In genomic region chr11:118924591-118925585, GRCh38 we compare ENCODE assay signal across 8 cellular contexts. TPM values are rescaled to one million over a fixed set of nuclear protein-coding genes. Genes with fewer than 3 reads are reported as not detected.
DNase-seq lines count a peak whose midpoint lies in the region; ATAC-seq, FAIRE-seq and TF ChIP-seq lines count a peak whose summit lies in the region.

No MANE protein-coding gene starts in this region.

- H3K79me2 ChIP-seq in HepG2 (ENCODE audit: insufficient read depth, low read length) = peaks cover 40% of the 10 kb centered on the region

- peak; percentile 81 for FAIRE-seq in GM12891 (lab: Jason Lieb, UNC)
- FAIRE-seq in HepG2 (lab: Jason Lieb, UNC) = peak; percentile 8

- H3K4me3 ChIP-seq in AG04449 (ENCODE audit: low read depth, low read length) (peak overlapping the region; percentile 100), HepG2 (replicated peaks in 1 of 3; ENCODE audit: insufficient read depth in 1 of 3, low read depth in 2 of 3, low read length in 3 of 3) (peak overlapping the region; percentile 87 to 97 (median 90)), stomach (peak overlapping the region; percentile 89 to 97 (median 90))

- TF ChIP-seq EP300 in HepG2 (IDR thresholded peaks at IDR 0.05; ENCODE audit: low read depth in 2 of 2, low read length in 2 of 2) = 0 out of 4 replicates have a peak, but pooled peaks of 1 of the 2 experiments have one; percentile 8
- no peak for TF ChIP-seq EP300 in HepG2 (CRISPR knock-in tag; IDR thresholded peaks at IDR 0.05; ENCODE audit: borderline replicate concordance)
- no peak for TF ChIP-seq EP300 in stomach (IDR thresholded peaks at IDR 0.05)

- H3K4me1 ChIP-seq in HepG2 (ENCODE audit: insufficient read depth, low read length) (peaks cover 69% of the 10 kb centered on the region), stomach (peaks cover 55 to 81% (median 75%) of the 10 kb centered on the region in 4 donors)

- no peak for TF ChIP-seq POLR2A in GM12891 (IDR thresholded peaks at IDR 0.05; ENCODE audit: low read depth, low read length)
- no peak for TF ChIP-seq POLR2A in HepG2 (IDR thresholded peaks at IDR 0.05; ENCODE audit: insufficient read depth in 1 of 2, low read depth in 2 of 2, low read length in 2 of 2)
- no peak for TF ChIP-seq POLR2A in stomach (IDR thresholded peaks at IDR 0.05)

- TF ChIP-seq RAD21 in HepG2 (CRISPR knock-in tag; IDR thresholded peaks at IDR 0.05) = no peak

- H3K27me3 ChIP-seq in HepG2 (ENCODE audit: control insufficient read depth in 1 of 2, insufficient read depth in 2 of 2, low read length in 2 of 2) = no peaks in the 10 kb centered on the region; a peak in 1 of 5 replicates
- H3K27me3 ChIP-seq in stomach = no peaks in the 10 kb centered on the region

- TF ChIP-seq CTCF in AG04449 (IDR thresholded peaks at IDR 0.05; ENCODE audit: insufficient read depth, low read length, missing control alignments) (no peak), HepG2 (CRISPR knock-in tag; IDR thresholded peaks at IDR 0.05) (no peak; the same call in 1 of the 2 replicates), stomach (IDR thresholded peaks at IDR 0.05) (no peak)

- H3K4me1 Mint-ChIP-seq in central memory CD8-positive, alpha-beta T cell = peaks cover 66% of the 10 kb centered on the region

- peak overlapping the region; percentile 84 for H3K4me3 Mint-ChIP-seq in central memory CD8-positive, alpha-beta T cell

- CTCF ChIA-PET in AG04449 (lab: Yijun Ruan, JAX) = interaction anchor here (0.9 to 10.4 kb wide), 9 partner anchors 9 to 162 kb away, joined by 3 to 108 read pairs (median 3); partner anchors contain the start of gene DDX6
- CTCF ChIA-PET in HepG2 (lab: Yijun Ruan, JAX; ENCODE audit: low intra/inter-chr PET ratio, low total read pairs) = interaction anchor here (9.8 kb wide), 1 partner anchor 17 kb away, joined by 188 read pairs; no protein-coding TSS in a partner anchor

- H3K27ac Mint-ChIP-seq in central memory CD8-positive, alpha-beta T cell (ENCODE audit: low read depth) = peak overlapping the region; percentile 97

- H3K9ac ChIP-seq in HepG2 (ENCODE audit: insufficient read depth, low read depth, low read length) = peak overlapping the region; percentile 75

- no peak for ATAC-seq in central memory CD8-positive, alpha-beta T cell (replicated peaks; ENCODE audit: extremely low read depth, poor library complexity, severe bottlenecking)
- ATAC-seq in HepG2 (peak; percentile 13; the same call in 2 of the 3 replicates), HG02852 (IDR thresholded peaks at IDR 0.05; ENCODE audit: unreplicated experiment) (no peak)

- in situ Hi-C loops in SK-MEL-5 (cut with HindIII; ENCODE audit: low pct_unique_long_range_greater_than_20kb, low sequenced_read_pairs) = no loop called here
- in situ Hi-C loops in HepG2 (cut with HindIII; ENCODE audit: extremely low pct_ligation_motif_present, low pct_unique_long_range_greater_than_20kb) = no loop called here

- H3K9me3 ChIP-seq in HepG2 (ENCODE audit: low read length) (no peaks in the 10 kb centered on the region), stomach (no peaks in the 10 kb centered on the region)

- intact Hi-C loops in HepG2 (cut with micrococcal nuclease; ENCODE audit: unreplicated experiment) = no loop called here
- intact Hi-C loops in stomach (cut with DNase I; ENCODE audit: low total_unique reads) = no loop called here

- H4K20me1 ChIP-seq in HepG2 (ENCODE audit: insufficient read depth, low read length) = no peaks in the 10 kb centered on the region

- H3K9me3 Mint-ChIP-seq in central memory CD8-positive, alpha-beta T cell = no peaks in the 10 kb centered on the region

- peaks cover 78% of the 10 kb centered on the region for H3K36me3 Mint-ChIP-seq in central memory CD8-positive, alpha-beta T cell (ENCODE audit: insufficient read depth)

- DNase-seq in AG04449 (ENCODE audit: low read depth, low spot score) (no peak), GM12891 (ENCODE audit: insufficient read length, low spot score) (peak; percentile 84), SK-MEL-5 (ENCODE audit: low read depth, low spot score) (peak; percentile 38), HepG2 (ENCODE audit: low spot score) (no peak), stomach (peak; percentile 59), mesenteric fat pad (ENCODE audit: low spot score) (no peak)
- DNase-seq in central memory CD8-positive, alpha-beta T cell (ENCODE audit: low spot score in 2 of 2) = no peak

- TSS peak; percentile 70 for BruUV-seq in HepG2 (replicated peaks; lab: Mats Ljungman, UMichigan)

- POLR2A ChIA-PET in AG04449 (lab: Yijun Ruan, JAX) = interaction anchor here (0.9 to 1.6 kb wide), 4 partner anchors 30 to 135 kb away, joined by 3 to 10 read pairs (median 7); partner anchors contain the start of genes CENATAC and DDX6
- POLR2A ChIA-PET in HepG2 (lab: Yijun Ruan, JAX) = interaction anchor here (0.6 to 1.4 kb wide), 3 partner anchors 8 to 160 kb away, joined by 3 to 8 read pairs (median 5); no protein-coding TSS in a partner anchor

- 0% methylated on average over 10 of the region's 45 CpGs for WGBS in HepG2 (ENCODE audit: low lambda C conversion rate)
- WGBS in stomach, 5 donors = 0 to 1% (median 0%) methylated on average over 9 to 45 of the region's 45 CpGs

- no peak overlapping the region for H2AFZ ChIP-seq in HepG2 (ENCODE audit: low read length)

- H3K27me3 Mint-ChIP-seq in central memory CD8-positive, alpha-beta T cell = no peaks in the 10 kb centered on the region

- H3K36me3 ChIP-seq in HepG2 (replicated peaks in 1 of 2; ENCODE audit: control insufficient read depth in 1 of 2, insufficient read depth in 2 of 2, low read length in 2 of 2) (no peaks in the 10 kb centered on the region), stomach (no peaks in the 10 kb centered on the region)

- peak overlapping the region; percentile 55 for H3K27ac ChIP-seq in HepG2 (ENCODE audit: extremely low read length, insufficient read depth, low read length)
- H3K27ac ChIP-seq in stomach = peak overlapping the region; percentile 86 to 99 (median 97)

- peak overlapping the region; percentile 94 for H3K4me2 ChIP-seq in HepG2 (ENCODE audit: low read depth, low read length)

RNA-seq across cellular contexts. Expression of gene BCL9L, which starts 0.8 kb away (rescaled TPM):
- 5.5 TPM for polyA plus RNA-seq in GM12891 (2012; ENCODE audit: low read depth, missing spikeins)
- 2.9 and 6.0 TPM in 2 replicates for total RNA-seq in SK-MEL-5 (2014; rRNA removed; shearing (Covaris generic))
- 12.2 and 20.7 TPM in 2 replicates for polyA plus RNA-seq in SK-MEL-5 (2015; cell fraction: cytosol; rRNA removed)
- 8.3 and 9.3 TPM in 2 replicates for polyA plus RNA-seq in SK-MEL-5 (2015; cell fraction: nucleus; rRNA removed)
- total RNA-seq in HepG2 (2016; rRNA removed; fragmentation: Illumina TruSeq; extraction: Trizol) = 3.7 and 5.5 TPM in 2 replicates
- 1.4 and 2.2 TPM in 2 replicates for total RNA-seq in HepG2 (2016; cell fraction: cytosol; rRNA removed; fragmentation: Illumina TruSeq; extraction: Trizol; ENCODE audit: low read depth)
- total RNA-seq in HepG2 (2016; cell fraction: insoluble cytoplasmic fraction; rRNA removed; fragmentation: Illumina TruSeq; extraction: Trizol) = 3.5 and 4.0 TPM in 2 replicates
- 3.8 and 4.9 TPM in 2 replicates for total RNA-seq in HepG2 (2016; cell fraction: membrane; rRNA removed; fragmentation: Illumina TruSeq; extraction: Trizol)
- total RNA-seq in HepG2 (2016; cell fraction: nucleus; rRNA removed; fragmentation: Illumina TruSeq; extraction: Trizol) = 9.3 and 12.2 TPM in 2 replicates
- polyA plus RNA-seq in HepG2 (2011; rRNA removed) = 4.1 and 4.5 TPM in 2 replicates
- polyA plus RNA-seq in HepG2 (2011; cell fraction: cytosol; rRNA removed) = 1.1 and 1.9 TPM in 2 replicates
- polyA plus RNA-seq in HepG2 (2011; cell fraction: nucleus; rRNA removed) = 7.0 and 13.4 TPM in 2 replicates
- 10.4 and 11.2 TPM in 2 replicates for polyA plus RNA-seq in HepG2 (2012)
- polyA plus RNA-seq in HepG2 (2016; cell fraction: cytosol; fragmentation: Illumina TruSeq; extraction: Trizol; ENCODE audit: low read depth) = 0.58 and 0.67 TPM in 2 replicates
- 9.7 and 15.0 TPM in 2 replicates for polyA plus RNA-seq in HepG2 (2016; cell fraction: insoluble cytoplasmic fraction; fragmentation: Illumina TruSeq; extraction: Trizol; ENCODE audit: low read depth)
- 1.5 and 1.9 TPM in 2 replicates for polyA plus RNA-seq in HepG2 (2016; cell fraction: membrane; fragmentation: Illumina TruSeq; extraction: Trizol; ENCODE audit: low read depth)
- polyA plus RNA-seq in HepG2 (2016; cell fraction: nucleus; fragmentation: Illumina TruSeq; extraction: Trizol; ENCODE audit: insufficient read depth, low read depth) = 21.7 and 33.9 TPM in 2 replicates
- 4.8 and 11.8 TPM in 2 replicates for polyA minus RNA-seq in HepG2 (2011; rRNA and poly(A)+ RNA removed; ENCODE audit: low replicate concordance)
- polyA minus RNA-seq in HepG2 (2011; cell fraction: cytosol; rRNA and poly(A)+ RNA removed) = 6.2 and 6.8 TPM in 2 replicates
- 5.5 and 6.5 TPM in 2 replicates for polyA minus RNA-seq in HepG2 (2011; cell fraction: nucleus; rRNA and poly(A)+ RNA removed)
- 10 to 100 TPM in 4 of 5 donors, 1 to 10 TPM in 1; 9.9 to 35.2 (median 20.4) TPM for total RNA-seq in stomach
- 10 to 100 TPM in 1 of 3 donors, 1 to 10 TPM in 2; 4.2 to 11.7 (median 6.0) TPM for polyA plus RNA-seq in stomach
- total RNA-seq in mesenteric fat pad = 86.4 TPM

RNA-seq across cellular contexts. Expression of gene UPK2, which starts 31.2 kb away (rescaled TPM):
- polyA plus RNA-seq in GM12891 (2012; ENCODE audit: low read depth, missing spikeins) = 1.9 TPM
- not detected in 2 replicates for total RNA-seq in SK-MEL-5 (2014; rRNA removed; shearing (Covaris generic))
- not detected in 2 replicates for polyA plus RNA-seq in SK-MEL-5 (2015; cell fraction: cytosol; rRNA removed)
- polyA plus RNA-seq in SK-MEL-5 (2015; cell fraction: nucleus; rRNA removed) = not detected in 2 replicates
- total RNA-seq in HepG2 (2016; rRNA removed; fragmentation: Illumina TruSeq; extraction: Trizol) = not detected in 2 replicates
- not detected in 2 replicates for total RNA-seq in HepG2 (2016; cell fraction: cytosol; rRNA removed; fragmentation: Illumina TruSeq; extraction: Trizol; ENCODE audit: low read depth)
- not detected in 2 replicates for total RNA-seq in HepG2 (2016; cell fraction: insoluble cytoplasmic fraction; rRNA removed; fragmentation: Illumina TruSeq; extraction: Trizol)
- not detected in 2 replicates for total RNA-seq in HepG2 (2016; cell fraction: membrane; rRNA removed; fragmentation: Illumina TruSeq; extraction: Trizol)
- total RNA-seq in HepG2 (2016; cell fraction: nucleus; rRNA removed; fragmentation: Illumina TruSeq; extraction: Trizol) = not detected in 2 replicates
- not detected in 2 replicates for polyA plus RNA-seq in HepG2 (2011; rRNA removed)
- not detected in 2 replicates for polyA plus RNA-seq in HepG2 (2011; cell fraction: cytosol; rRNA removed)
- polyA plus RNA-seq in HepG2 (2011; cell fraction: nucleus; rRNA removed) = not detected in 2 replicates
- not detected in 2 replicates for polyA plus RNA-seq in HepG2 (2012)
- polyA plus RNA-seq in HepG2 (2016; cell fraction: cytosol; fragmentation: Illumina TruSeq; extraction: Trizol; ENCODE audit: low read depth) = not detected in 2 replicates
- polyA plus RNA-seq in HepG2 (2016; cell fraction: insoluble cytoplasmic fraction; fragmentation: Illumina TruSeq; extraction: Trizol; ENCODE audit: low read depth) = not detected in 2 replicates
- not detected in 2 replicates for polyA plus RNA-seq in HepG2 (2016; cell fraction: membrane; fragmentation: Illumina TruSeq; extraction: Trizol; ENCODE audit: low read depth)
- polyA plus RNA-seq in HepG2 (2016; cell fraction: nucleus; fragmentation: Illumina TruSeq; extraction: Trizol; ENCODE audit: insufficient read depth, low read depth) = not detected in 2 replicates
- not detected in 2 replicates for polyA minus RNA-seq in HepG2 (2011; rRNA and poly(A)+ RNA removed; ENCODE audit: low replicate concordance)
- not detected in 2 replicates for polyA minus RNA-seq in HepG2 (2011; cell fraction: cytosol; rRNA and poly(A)+ RNA removed)
- not detected in 2 replicates for polyA minus RNA-seq in HepG2 (2011; cell fraction: nucleus; rRNA and poly(A)+ RNA removed)
- not detected for total RNA-seq in stomach
- under 1 TPM in 1 of 3 donors, not detected in 2; 0.50 TPM for polyA plus RNA-seq in stomach
- total RNA-seq in mesenteric fat pad = not detected

RNA-seq across cellular contexts. Expression of gene CXCR5, which starts 41.2 kb away (rescaled TPM):
- polyA plus RNA-seq in GM12891 (2012; ENCODE audit: low read depth, missing spikeins) = 4.4 TPM
- total RNA-seq in SK-MEL-5 (2014; rRNA removed; shearing (Covaris generic)) = not detected in 2 replicates
- polyA plus RNA-seq in SK-MEL-5 (2015; cell fraction: cytosol; rRNA removed) = not detected in 2 replicates
- polyA plus RNA-seq in SK-MEL-5 (2015; cell fraction: nucleus; rRNA removed) = not detected in 2 replicates
- total RNA-seq in HepG2 (2016; rRNA removed; fragmentation: Illumina TruSeq; extraction: Trizol) (not detected in 2 replicates), stomach (under 1 TPM in 1 of 5 donors, not detected in 4; 0.14 TPM), mesenteric fat pad (not detected)
- not detected in 2 replicates for total RNA-seq in HepG2 (2016; cell fraction: cytosol; rRNA removed; fragmentation: Illumina TruSeq; extraction: Trizol; ENCODE audit: low read depth)
- total RNA-seq in HepG2 (2016; cell fraction: insoluble cytoplasmic fraction; rRNA removed; fragmentation: Illumina TruSeq; extraction: Trizol) = not detected in 2 replicates
- total RNA-seq in HepG2 (2016; cell fraction: membrane; rRNA removed; fragmentation: Illumina TruSeq; extraction: Trizol) = not detected in 2 replicates
- total RNA-seq in HepG2 (2016; cell fraction: nucleus; rRNA removed; fragmentation: Illumina TruSeq; extraction: Trizol) = not detected in 2 replicates
- polyA plus RNA-seq in HepG2 (2011; rRNA removed) (not detected in 2 replicates), stomach (under 1 TPM; 0.12 to 0.60 (median 0.15) TPM)
- polyA plus RNA-seq in HepG2 (2011; cell fraction: cytosol; rRNA removed) = not detected in 2 replicates
- not detected in 2 replicates for polyA plus RNA-seq in HepG2 (2011; cell fraction: nucleus; rRNA removed)
- not detected in 2 replicates for polyA plus RNA-seq in HepG2 (2012)
- polyA plus RNA-seq in HepG2 (2016; cell fraction: cytosol; fragmentation: Illumina TruSeq; extraction: Trizol; ENCODE audit: low read depth) = not detected in 2 replicates
- not detected in 2 replicates for polyA plus RNA-seq in HepG2 (2016; cell fraction: insoluble cytoplasmic fraction; fragmentation: Illumina TruSeq; extraction: Trizol; ENCODE audit: low read depth)
- not detected in 2 replicates for polyA plus RNA-seq in HepG2 (2016; cell fraction: membrane; fragmentation: Illumina TruSeq; extraction: Trizol; ENCODE audit: low read depth)
- not detected in 2 replicates for polyA plus RNA-seq in HepG2 (2016; cell fraction: nucleus; fragmentation: Illumina TruSeq; extraction: Trizol; ENCODE audit: insufficient read depth, low read depth)
- not detected in 2 replicates for polyA minus RNA-seq in HepG2 (2011; rRNA and poly(A)+ RNA removed; ENCODE audit: low replicate concordance)
- polyA minus RNA-seq in HepG2 (2011; cell fraction: cytosol; rRNA and poly(A)+ RNA removed) = not detected in 2 replicates
- not detected in 2 replicates for polyA minus RNA-seq in HepG2 (2011; cell fraction: nucleus; rRNA and poly(A)+ RNA removed)

RNA-seq across cellular contexts. Expression of gene FOXR1, which starts 46.7 kb away (rescaled TPM):
- not detected for polyA plus RNA-seq in GM12891 (2012; ENCODE audit: low read depth, missing spikeins)
- total RNA-seq in SK-MEL-5 (2014; rRNA removed; shearing (Covaris generic)) = not detected in 2 replicates
- polyA plus RNA-seq in SK-MEL-5 (2015; cell fraction: cytosol; rRNA removed) = not detected in 2 replicates
- not detected in 2 replicates for polyA plus RNA-seq in SK-MEL-5 (2015; cell fraction: nucleus; rRNA removed)
- not detected in 2 replicates for total RNA-seq in HepG2 (2016; rRNA removed; fragmentation: Illumina TruSeq; extraction: Trizol)
- not detected in 2 replicates for total RNA-seq in HepG2 (2016; cell fraction: cytosol; rRNA removed; fragmentation: Illumina TruSeq; extraction: Trizol; ENCODE audit: low read depth)
- not detected in 2 replicates for total RNA-seq in HepG2 (2016; cell fraction: insoluble cytoplasmic fraction; rRNA removed; fragmentation: Illumina TruSeq; extraction: Trizol)
- not detected in 2 replicates for total RNA-seq in HepG2 (2016; cell fraction: membrane; rRNA removed; fragmentation: Illumina TruSeq; extraction: Trizol)
- not detected in 2 replicates for total RNA-seq in HepG2 (2016; cell fraction: nucleus; rRNA removed; fragmentation: Illumina TruSeq; extraction: Trizol)
- polyA plus RNA-seq in HepG2 (2011; rRNA removed) = not detected in 2 replicates
- polyA plus RNA-seq in HepG2 (2011; cell fraction: cytosol; rRNA removed) = not detected in 2 replicates
- not detected in 2 replicates for polyA plus RNA-seq in HepG2 (2011; cell fraction: nucleus; rRNA removed)
- polyA plus RNA-seq in HepG2 (2012) = not detected in 2 replicates
- polyA plus RNA-seq in HepG2 (2016; cell fraction: cytosol; fragmentation: Illumina TruSeq; extraction: Trizol; ENCODE audit: low read depth) = not detected in 2 replicates
- polyA plus RNA-seq in HepG2 (2016; cell fraction: insoluble cytoplasmic fraction; fragmentation: Illumina TruSeq; extraction: Trizol; ENCODE audit: low read depth) = not detected in 2 replicates
- not detected in 2 replicates for polyA plus RNA-seq in HepG2 (2016; cell fraction: membrane; fragmentation: Illumina TruSeq; extraction: Trizol; ENCODE audit: low read depth)
- not detected in 2 replicates for polyA plus RNA-seq in HepG2 (2016; cell fraction: nucleus; fragmentation: Illumina TruSeq; extraction: Trizol; ENCODE audit: insufficient read depth, low read depth)
- polyA minus RNA-seq in HepG2 (2011; rRNA and poly(A)+ RNA removed; ENCODE audit: low replicate concordance) = not detected in 2 replicates
- not detected in 2 replicates for polyA minus RNA-seq in HepG2 (2011; cell fraction: cytosol; rRNA and poly(A)+ RNA removed)
- polyA minus RNA-seq in HepG2 (2011; cell fraction: nucleus; rRNA and poly(A)+ RNA removed) = not detected in 2 replicates
- total RNA-seq in stomach = not detected
- not detected for polyA plus RNA-seq in stomach
- not detected for total RNA-seq in mesenteric fat pad

Comparison
In these comparisons a context has a peak if more than half of its experiments do, and no peak if none do; other contexts are left out.
1. DNase-seq: peak in GM12891 (single experiment), SK-MEL-5 (single experiment) and stomach (single experiment); none in AG04449 (single experiment), central memory CD8-positive, alpha-beta T cell (0 of 2), HepG2 (single experiment) and mesenteric fat pad (single experiment).
2. Peak in every context shown above with its lines, with median percentiles within 50 percentile points of each other: H3K4me3 ChIP-seq.